ENCODE assay signal across 1 cellular context in the genomic region with DNA sequence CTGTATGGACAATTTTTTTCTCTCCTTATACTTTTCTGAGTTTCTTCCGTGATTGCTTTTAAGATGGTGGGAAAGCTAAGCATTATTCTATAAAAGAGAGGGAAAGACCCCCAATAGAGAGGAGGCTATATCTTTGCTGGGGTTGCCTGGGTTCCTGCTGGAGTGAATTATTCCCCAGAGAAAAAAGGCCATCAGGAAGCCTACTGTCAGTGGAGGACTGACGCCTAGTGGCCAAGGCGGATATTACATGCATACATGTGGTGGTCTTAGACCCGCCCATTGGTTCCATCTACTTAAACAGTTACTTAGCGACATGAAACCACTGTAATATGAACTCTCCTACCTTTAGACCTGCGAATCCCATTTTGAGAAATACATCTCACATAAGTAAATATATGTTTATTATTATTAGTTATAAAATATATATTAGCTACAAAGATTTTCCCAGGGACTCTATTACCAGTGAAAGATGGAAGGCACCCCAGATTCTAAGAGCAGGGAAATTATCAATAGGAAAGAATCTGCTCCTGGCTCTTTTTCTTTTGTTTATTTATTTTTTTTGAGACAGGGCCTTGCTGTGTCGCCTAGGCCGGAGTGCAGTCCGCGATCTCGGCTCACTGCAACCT.
TF ChIP-seq lines count a peak whose summit lies in the region.

No MANE protein-coding gene starts in this region.

TF ChIP-seq in HepG2, 621 proteins besides CTCF, POLR2A, EP300 and RAD21:
- no peak for TF ChIP-seq DNMT1 (CRISPR knock-in tag; IDR thresholded peaks at IDR 0.05)
- no peak for TF ChIP-seq KMT2B (CRISPR knock-in tag; IDR thresholded peaks at IDR 0.05)
- no peak for TF ChIP-seq FOXO4 (CRISPR knock-in tag; conservative IDR thresholded peaks at IDR 0.05)
- TF ChIP-seq ZNF292 (CRISPR knock-in tag; IDR thresholded peaks at IDR 0.05; ENCODE audit: borderline replicate concordance, low read depth) = no peak
- peak; percentile 56; the same call in 1 of the 2 replicates for TF ChIP-seq ZBTB7B (CRISPR knock-in tag; IDR thresholded peaks at IDR 0.05)
- no peak for TF ChIP-seq RFX1 (IDR thresholded peaks at IDR 0.05)
- TF ChIP-seq SMC3 (IDR thresholded peaks at IDR 0.05; ENCODE audit: low read length) = peak; percentile 56
- no peak for TF ChIP-seq ZNF674 (CRISPR knock-in tag; IDR thresholded peaks at IDR 0.05; ENCODE audit: low read depth)
- TF ChIP-seq STAG1 (CRISPR knock-in tag; IDR thresholded peaks at IDR 0.05) = peak; percentile 84
- no peak for TF ChIP-seq GABPA (IDR thresholded peaks at IDR 0.05; ENCODE audit: low read depth, low read length)
- no peak for TF ChIP-seq GABPA (CRISPR knock-in tag; IDR thresholded peaks at IDR 0.05; ENCODE audit: low read depth)
- no peak for TF ChIP-seq THRA (CRISPR knock-in tag; IDR thresholded peaks at IDR 0.05; ENCODE audit: borderline replicate concordance)
- no peak for TF ChIP-seq ARID3A (IDR thresholded peaks at IDR 0.05; ENCODE audit: low read depth, low read length)
- TF ChIP-seq XRCC5 (optimal IDR thresholded peaks at IDR 0.05; ENCODE audit: low read length) = peak; percentile 35
